11 cellular contexts compared by ENCODE assay signal in the genomic region with DNA sequence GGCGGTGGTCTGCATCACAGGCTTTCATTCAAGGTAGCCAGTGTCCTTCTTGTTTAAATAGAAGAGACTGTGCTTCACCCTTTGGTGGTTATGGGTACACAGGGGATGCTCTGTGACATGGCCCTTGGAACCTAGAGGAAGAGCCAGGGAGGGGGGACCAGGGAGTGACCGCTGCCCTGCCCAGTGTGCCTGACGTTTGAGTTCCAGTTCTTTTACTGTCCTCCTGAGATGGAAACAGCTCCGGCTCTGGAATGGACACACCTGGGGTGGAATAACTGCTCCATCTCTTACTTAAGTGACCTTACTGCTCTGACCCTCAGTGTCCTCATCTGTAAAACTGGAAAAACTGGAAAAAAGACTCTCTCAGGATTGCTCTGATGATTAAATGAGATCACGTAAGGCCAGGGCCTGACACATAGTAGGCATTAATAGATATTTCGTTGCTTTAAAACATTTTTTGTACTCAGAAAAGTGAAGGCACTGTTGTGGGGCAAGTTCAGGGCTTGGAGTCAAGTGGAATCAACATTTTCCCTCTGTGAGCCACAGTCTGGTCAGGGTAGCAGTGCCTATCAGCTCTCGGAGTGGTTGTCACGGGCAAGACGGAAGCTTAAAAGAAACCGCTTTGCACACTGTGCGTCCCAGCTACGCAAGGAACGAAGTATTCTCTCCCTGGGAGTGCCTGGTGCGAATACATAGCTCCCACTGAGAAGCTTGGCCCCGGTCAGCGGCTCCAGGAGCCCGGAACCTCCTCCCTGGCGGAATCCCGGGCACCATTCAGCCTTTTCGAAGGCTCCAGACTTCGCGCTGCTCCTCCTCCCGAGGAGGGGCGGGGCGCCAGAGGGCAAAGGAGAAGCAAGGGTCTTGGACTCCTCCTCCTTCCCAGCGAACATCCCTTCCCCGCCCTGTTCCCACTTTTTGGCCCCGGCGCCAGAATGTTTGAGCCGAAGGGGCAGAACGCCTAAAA. TPM values are rescaled to one million over a fixed set of nuclear protein-coding genes. Genes with fewer than 3 reads are reported as not detected.
DNase-seq lines count a peak whose midpoint lies in the region; ATAC-seq and TF ChIP-seq lines count a peak whose summit lies in the region.
"Had no signal": no experiment of that assay in that cellular context is flagged by ENCODE, and none has a peak within 500 bp of the region (broad histone marks: within the 10 kb centered on the region; RNA-seq: fewer than 3 reads in every experiment).

No MANE protein-coding gene starts in this region.

- peaks cover 6% of the 10 kb centered on the region for H3K36me3 Mint-ChIP-seq in activated CD4-positive, alpha-beta T cell treated with anti-CD3 and anti-CD28 coated beads, Interleukin-2, amount 10 ng/mL, durations not matched to agents 24 days and 14 days (ENCODE audit: low read depth)

- no peak overlapping the region for H3K4me3 ChIP-seq in fibroblast of pulmonary artery (replicated peaks; ENCODE audit: low read depth, low read length)
- peak overlapping the region; percentile 7 for H3K4me3 ChIP-seq in retinal pigment epithelial cell (ENCODE audit: low read length)
- H3K4me3 ChIP-seq: SK-N-MC had no signal

- peaks cover 75% of the 10 kb centered on the region for H3K27me3 Mint-ChIP-seq in activated CD4-positive, alpha-beta T cell treated with anti-CD3 and anti-CD28 coated beads, Interleukin-2, amount 10 ng/mL, durations not matched to agents 24 days and 14 days

- intact Hi-C loops in activated CD4-positive, alpha-beta T cell treated with anti-CD3 and anti-CD28 coated beads, Interleukin-2, amount 10 ng/mL, durations not matched to agents 24 days and 14 days (cut with micrococcal nuclease) = no loop called here

- no peak for ATAC-seq in HG02798 (IDR thresholded peaks at IDR 0.05; ENCODE audit: poor library complexity, unreplicated experiment)

- peak overlapping the region; percentile 11 for H3K4me3 Mint-ChIP-seq in activated CD4-positive, alpha-beta T cell treated with anti-CD3 and anti-CD28 coated beads, Interleukin-2, amount 10 ng/mL, durations not matched to agents 24 days and 14 days

- no peak overlapping the region for H3K27ac Mint-ChIP-seq in activated CD4-positive, alpha-beta T cell treated with anti-CD3 and anti-CD28 coated beads, Interleukin-2, amount 10 ng/mL, durations not matched to agents 24 days and 14 days

- no peak for TF ChIP-seq CTCF in fibroblast of pulmonary artery (IDR thresholded peaks at IDR 0.05; ENCODE audit: low read length, missing control alignments)
- TF ChIP-seq CTCF in retinal pigment epithelial cell (conservative IDR thresholded peaks at IDR 0.05; ENCODE audit: low read depth, low read length) = no peak

- no peak for DNase-seq in activated CD4-positive, alpha-beta T cell treated with anti-CD3 and anti-CD28 coated beads, Interleukin-2, amount 10 ng/mL, durations not matched to agents 24 days and 14 days
- DNase-seq in activated CD4-positive, alpha-beta T cell treated with anti-CD3 and anti-CD28 coated beads for 4 hours = no peak
- DNase-seq in LHCN-M2 (ENCODE audit: low read depth) (peak; percentile 12), fibroblast of pulmonary artery (ENCODE audit: low read depth) (peak; percentile 7), retinal pigment epithelial cell (ENCODE audit: low read depth) (no peak), occipital lobe (lab: John Stamatoyannopoulos, UW) (no peak)
- no peak for DNase-seq in activated CD8-positive, alpha-beta memory T cell treated with anti-CD3 and anti-CD28 coated beads for 24 hours
- DNase-seq: kidney glomerular epithelial cell; stimulated activated CD4-positive, alpha-beta T cell treated with anti-CD3 and anti-CD28 coated beads, Interleukin-2, amount 100 ng/mL, for 24 hours had no signal

- H3K4me1 Mint-ChIP-seq in activated CD4-positive, alpha-beta T cell treated with anti-CD3 and anti-CD28 coated beads, Interleukin-2, amount 10 ng/mL, durations not matched to agents 24 days and 14 days = peaks cover 8% of the 10 kb centered on the region

- H3K9me3 Mint-ChIP-seq in activated CD4-positive, alpha-beta T cell treated with anti-CD3 and anti-CD28 coated beads, Interleukin-2, amount 10 ng/mL, durations not matched to agents 24 days and 14 days = peaks cover 8% of the 10 kb centered on the region

RNA-seq across cellular contexts. Expression of gene POU4F3, which starts 5.8 kb away (rescaled TPM):
- 0.14 TPM in 2 replicates for total RNA-seq in activated CD4-positive, alpha-beta T cell treated with anti-CD3 and anti-CD28 coated beads, Interleukin-2, amount 10 ng/mL, durations not matched to agents 24 days and 14 days
- 0.06 TPM in 1 of 2 replicates, not detected in the other for total RNA-seq in LHCN-M2 (2014; rRNA removed)
- polyA plus RNA-seq in LHCN-M2 (2012) = 0.06 TPM
- not detected for total RNA-seq in occipital lobe

Comparison
In these comparisons a context has a peak if more than half of its experiments do, and no peak if none do; other contexts are left out.
1. DNase-seq: peak in LHCN-M2 (single experiment) and fibroblast of pulmonary artery (single experiment); none in activated CD4-positive, alpha-beta T cell treated with anti-CD3 and anti-CD28 coated beads, Interleukin-2, amount 10 ng/mL, durations not matched to agents 24 days and 14 days (single experiment), activated CD4-positive, alpha-beta T cell treated with anti-CD3 and anti-CD28 coated beads for 4 hours (0 of 2), retinal pigment epithelial cell (single experiment), occipital lobe (single experiment) and activated CD8-positive, alpha-beta memory T cell treated with anti-CD3 and anti-CD28 coated beads for 24 hours (single experiment).